9 cellular contexts compared by ENCODE assay signal in genomic region chr3:32568953-32569352, GRCh38. TPM values are rescaled to one million over a fixed set of nuclear protein-coding genes. Genes with fewer than 3 reads are reported as not detected.
A peak's percentile ranks its signal among the peaks of the same experiment; 100 is the strongest.
DNase-seq lines count a peak whose midpoint lies in the region; TF ChIP-seq lines count a peak whose summit lies in the region.
"Had no signal": no experiment of that assay in that cellular context is flagged by ENCODE, and none has a peak within 500 bp of the region (broad histone marks: within the 10 kb centered on the region; RNA-seq: fewer than 3 reads in every experiment).

No MANE protein-coding gene starts in this region.

- peaks cover 33% of the 10 kb centered on the region for H3K36me3 ChIP-seq in mesodermal cell (ENCODE audit: control insufficient read depth, insufficient read depth, low read length)

- no peaks in the 10 kb centered on the region for H3K27me3 ChIP-seq in HL-60 (ENCODE audit: insufficient read depth, poor library complexity, severe bottlenecking)

- peaks cover 4% of the 10 kb centered on the region for H3K4me1 ChIP-seq in mesodermal cell (ENCODE audit: control insufficient read depth, insufficient read depth, low read length, poor library complexity, severe bottlenecking)

- H3K4me3 ChIP-seq in AG04449 (ENCODE audit: low read depth, low read length) = peak overlapping the region; percentile 96
- H3K4me3 ChIP-seq in HL-60 (replicated peaks; ENCODE audit: insufficient read depth, low read length) = peak overlapping the region; percentile 84
- peak overlapping the region; percentile 68 for H3K4me3 ChIP-seq in astrocyte of the spinal cord (ENCODE audit: low read depth, low read length)
- peak overlapping the region; percentile 91 for H3K4me3 ChIP-seq in mesodermal cell (ENCODE audit: extremely low read depth, insufficient read depth, low read length, poor library complexity, severe bottlenecking)

- no peaks in the 10 kb centered on the region for H3K9me3 ChIP-seq in mesodermal cell (ENCODE audit: control insufficient read depth, low read length)

- DNase-seq in AG04449 (ENCODE audit: low read depth, low spot score) = no peak
- no peak for DNase-seq in HL-60 (ENCODE audit: low read depth in 1 of 2, low spot score in 1 of 2)
- no peak for DNase-seq in astrocyte of the spinal cord (ENCODE audit: low read depth, low spot score)
- DNase-seq in posterior cingulate gyrus = no peak
- no peak for DNase-seq in mesenteric fat pad (ENCODE audit: low spot score)
- DNase-seq in stimulated activated CD4-positive, alpha-beta T cell treated with anti-CD3 and anti-CD28 coated beads, Interleukin-2, amount 100 ng/mL, for 48 hours = no peak
- DNase-seq in foreskin melanocyte = no peak
- DNase-seq: NCI-H446 treated with DMSO at 0.1 percent for 48 hours had no signal

- WGBS in mesodermal cell (ENCODE audit: insufficient coverage in 2 of 2), 2 experiments = no CpG with 5 or more reads among the region's 2 CpGs

- POLR2A ChIA-PET in AG04449 (lab: Yijun Ruan, JAX) = no interaction called here

- in situ Hi-C loops in astrocyte of the spinal cord (cut with HindIII; ENCODE audit: low sequenced_read_pairs) = no loop called here

- intact Hi-C loops in posterior cingulate gyrus (cut with DNase I) = loop anchor here (5.0 kb wide), 1 partner anchor 67 kb away; the partner anchor contains the start of gene CMTM6

- CTCF ChIA-PET in AG04449 (lab: Yijun Ruan, JAX) = interaction anchor here (1.0 to 1.8 kb wide), 3 partner anchors 9 to 59 kb away, joined by 3 to 6 read pairs (median 4); no protein-coding TSS in a partner anchor

- H3K27ac ChIP-seq in HL-60 (replicated peaks) = 0 out of 2 replicates have a peak overlapping the region, but pooled peaks have one; percentile 89
- H3K27ac ChIP-seq in mesodermal cell (ENCODE audit: low read depth, low read length, severe bottlenecking) = no peak overlapping the region

- TF ChIP-seq CTCF in AG04449 (IDR thresholded peaks at IDR 0.05; ENCODE audit: insufficient read depth, low read length, missing control alignments) (no peak), HL-60 (IDR thresholded peaks at IDR 0.05; ENCODE audit: insufficient read depth, low read length) (no peak), astrocyte of the spinal cord (IDR thresholded peaks at IDR 0.05; ENCODE audit: low read depth, low read length) (no peak)

RNA-seq across cellular contexts. Expression of gene DYNC1LI1, which starts 1.7 kb away (rescaled TPM):
- polyA plus RNA-seq in mesodermal cell (2013, experiment 1 of 2) = 51.4 TPM
- polyA plus RNA-seq in mesodermal cell (2013, experiment 2 of 2) = 55.1 TPM
- total RNA-seq in mesenteric fat pad = 29.2 TPM
